In genomic region chr3:33768578-33768977, GRCh38 we compare ENCODE assay signal across 32 cellular contexts.
"Had no signal": no experiment of that assay in that cellular context is flagged by ENCODE, and none has a peak within 500 bp of the region (broad histone marks: within the 10 kb centered on the region; RNA-seq: fewer than 3 reads in every experiment).

No MANE protein-coding gene starts in this region.

- H3K36me3 Mint-ChIP-seq: activated CD4-positive, alpha-beta memory T cell treated with anti-CD3 and anti-CD28 coated beads for 36 hours; activated CD8-positive, alpha-beta memory T cell treated with anti-CD3 and anti-CD28 coated beads, Interleukin-2, amount 10 ng/mL, durations not matched to agents 7 days and 5 days; activated naive CD4-positive, alpha-beta T cell treated with anti-CD3 and anti-CD28 coated beads, Interleukin-2, amount 50 U/mL, for 24 hours; activated naive CD8-positive, alpha-beta T cell treated with anti-CD3 and anti-CD28 coated beads for 36 hours had no signal

- ATAC-seq: activated CD4-positive, alpha-beta T cell treated with anti-CD3 and anti-CD28 coated beads for 36 hours; activated CD8-positive, alpha-beta memory T cell treated with anti-CD3 and anti-CD28 coated beads, Interleukin-2, amount 10 ng/mL, durations not matched to agents 7 days and 5 days; activated CD8-positive, alpha-beta T cell treated with anti-CD3 and anti-CD28 coated beads, Interleukin-2, amount 10 ng/mL, durations not matched to agents 7 days and 5 days; activated naive CD8-positive, alpha-beta T cell treated with anti-CD3 and anti-CD28 coated beads, Interleukin-2, amount 50 U/mL, for 24 hours; body of pancreas; T-helper 17 cell had no signal

- H3K27me3 ChIP-seq: adrenal gland, body of pancreas had no signal

- H3K9me3 ChIP-seq: adrenal gland, body of pancreas, esophagus squamous epithelium had no signal

- H3K27ac ChIP-seq: adrenal gland, body of pancreas, epithelial cell of prostate, esophagus squamous epithelium, WERI-Rb-1 had no signal

- H3K36me3 ChIP-seq: adrenal gland, esophagus squamous epithelium, WERI-Rb-1 had no signal

- H3K4me3 Mint-ChIP-seq: activated CD4-positive, alpha-beta memory T cell treated with anti-CD3 and anti-CD28 coated beads for 36 hours; activated CD4-positive, alpha-beta T cell treated with anti-CD3 and anti-CD28 coated beads for 36 hours; activated CD4-positive, alpha-beta T cell treated with anti-CD3 and anti-CD28 coated beads, Interleukin-2, amount 10 ng/mL, durations not matched to agents 24 days and 14 days; activated CD8-positive, alpha-beta memory T cell treated with anti-CD3 and anti-CD28 coated beads, Interleukin-2, amount 10 ng/mL, durations not matched to agents 7 days and 5 days; activated CD8-positive, alpha-beta T cell treated with anti-CD3 and anti-CD28 coated beads, Interleukin-2, amount 10 ng/mL, durations not matched to agents 7 days and 5 days; activated naive CD4-positive, alpha-beta T cell treated with anti-CD3 and anti-CD28 coated beads for 36 hours; activated naive CD4-positive, alpha-beta T cell treated with anti-CD3 and anti-CD28 coated beads, Interleukin-2, amount 50 U/mL, for 24 hours; activated naive CD8-positive, alpha-beta T cell treated with anti-CD3 and anti-CD28 coated beads for 36 hours; activated naive CD8-positive, alpha-beta T cell treated with anti-CD3 and anti-CD28 coated beads, Interleukin-2, amount 50 U/mL, for 24 hours; activated T-helper 1 cell treated with anti-CD3 and anti-CD28 coated beads, Interleukin-12 subunit alpha, Interleukin-12 subunit beta, Interleukin-2, Interleukin-4 antibody, amounts not matched to agents 30 ng/mL and 10 ng/mL and 1 ng/mL, durations not matched to agents 14 hours and 24 hours and 36 hours; T-helper 17 cell; T-helper 2 cell treated with Interferon-gamma antibody and Interleukin-4, amounts not matched to agents 5 μg/mL and 100 μg/mL, for 36 hours had no signal

- H3K27me3 Mint-ChIP-seq: activated naive CD8-positive, alpha-beta T cell treated with anti-CD3 and anti-CD28 coated beads for 36 hours had no signal

- H3K4me1 ChIP-seq: adrenal gland, body of pancreas, esophagus squamous epithelium had no signal

- DNase-seq: activated CD4-positive, alpha-beta memory T cell treated with anti-CD3 and anti-CD28 coated beads for 36 hours; activated CD4-positive, alpha-beta T cell treated with anti-CD3 and anti-CD28 coated beads for 36 hours; activated CD4-positive, alpha-beta T cell treated with anti-CD3 and anti-CD28 coated beads, Interleukin-2, amount 10 ng/mL, durations not matched to agents 24 days and 14 days; activated CD4-positive, CD25-positive, alpha-beta regulatory T cell; activated CD4-positive, CD25-positive, alpha-beta regulatory T cell treated with anti-CD3 and anti-CD28 coated beads, Interleukin-2, amount 50 U/mL, for 72 hours; activated CD8-positive, alpha-beta memory T cell treated with anti-CD3 and anti-CD28 coated beads, Interleukin-2, amount 10 ng/mL, durations not matched to agents 7 days and 5 days; activated CD8-positive, alpha-beta memory T cell treated with anti-CD3 and anti-CD28 coated beads, Interleukin-2, amount 50 U/mL, for 4 hours; activated CD8-positive, alpha-beta T cell treated with anti-CD3 and anti-CD28 coated beads, Interleukin-2, amount 10 ng/mL, durations not matched to agents 7 days and 5 days; activated effector memory CD4-positive, alpha-beta T cell treated with anti-CD3 and anti-CD28 coated beads, Interleukin-2, amount 50 U/mL, for 16 hours; activated naive CD4-positive, alpha-beta T cell treated with anti-CD3 and anti-CD28 coated beads for 36 hours; activated naive CD8-positive, alpha-beta T cell treated with anti-CD3 and anti-CD28 coated beads for 36 hours; activated naive CD8-positive, alpha-beta T cell treated with anti-CD3 and anti-CD28 coated beads, Interleukin-2, amount 50 U/mL, for 24 hours; activated T-cell treated with anti-CD3 and anti-CD28 coated beads, Interleukin-2, amount 50 U/mL, for 1 hour; activated T-cell treated with anti-CD3 and anti-CD28 coated beads, Interleukin-2, amount 50 U/mL, for 48 hours; adrenal gland; amygdala; aorta; body of pancreas; caudate nucleus; effector CD8-positive, alpha-beta T cell; esophagus squamous epithelium; foreskin melanocyte; head of caudate nucleus; T-helper 1 cell; T-helper 17 cell; T1000; WERI-Rb-1 had no signal

- H3K27ac Mint-ChIP-seq: activated CD4-positive, alpha-beta memory T cell treated with anti-CD3 and anti-CD28 coated beads for 36 hours; activated CD4-positive, alpha-beta T cell treated with anti-CD3 and anti-CD28 coated beads for 36 hours; activated CD4-positive, alpha-beta T cell treated with anti-CD3 and anti-CD28 coated beads, Interleukin-2, amount 10 ng/mL, durations not matched to agents 24 days and 14 days; activated CD8-positive, alpha-beta memory T cell treated with anti-CD3 and anti-CD28 coated beads, Interleukin-2, amount 10 ng/mL, durations not matched to agents 7 days and 5 days; activated CD8-positive, alpha-beta T cell treated with anti-CD3 and anti-CD28 coated beads, Interleukin-2, amount 10 ng/mL, durations not matched to agents 7 days and 5 days; activated naive CD4-positive, alpha-beta T cell treated with anti-CD3 and anti-CD28 coated beads for 36 hours; activated naive CD4-positive, alpha-beta T cell treated with anti-CD3 and anti-CD28 coated beads, Interleukin-2, amount 50 U/mL, for 24 hours; activated naive CD8-positive, alpha-beta T cell treated with anti-CD3 and anti-CD28 coated beads for 36 hours; activated naive CD8-positive, alpha-beta T cell treated with anti-CD3 and anti-CD28 coated beads, Interleukin-2, amount 50 U/mL, for 24 hours; activated T-helper 1 cell treated with anti-CD3 and anti-CD28 coated beads, Interleukin-12 subunit alpha, Interleukin-12 subunit beta, Interleukin-2, Interleukin-4 antibody, amounts not matched to agents 30 ng/mL and 10 ng/mL and 1 ng/mL, durations not matched to agents 14 hours and 24 hours and 36 hours; activated T-helper 2 cell treated with anti-CD3 and anti-CD28 coated beads, Interferon-gamma antibody, Interleukin-2, Interleukin-4, amounts not matched to agents 10 μg/mL and 5 μg/mL and 100 μg/mL, durations not matched to agents 14 hours and 24 hours and 36 hours; T-helper 17 cell; T-helper 2 cell treated with Interferon-gamma antibody and Interleukin-4, amounts not matched to agents 5 μg/mL and 100 μg/mL, for 36 hours had no signal

- H3K9me3 Mint-ChIP-seq: activated CD4-positive, alpha-beta memory T cell treated with anti-CD3 and anti-CD28 coated beads for 36 hours; activated CD4-positive, alpha-beta T cell treated with anti-CD3 and anti-CD28 coated beads, Interleukin-2, amount 10 ng/mL, durations not matched to agents 24 days and 14 days; activated naive CD4-positive, alpha-beta T cell treated with anti-CD3 and anti-CD28 coated beads for 36 hours; activated naive CD4-positive, alpha-beta T cell treated with anti-CD3 and anti-CD28 coated beads, Interleukin-2, amount 50 U/mL, for 24 hours; activated naive CD8-positive, alpha-beta T cell treated with anti-CD3 and anti-CD28 coated beads for 36 hours; activated naive CD8-positive, alpha-beta T cell treated with anti-CD3 and anti-CD28 coated beads, Interleukin-2, amount 50 U/mL, for 24 hours; activated T-helper 1 cell treated with anti-CD3 and anti-CD28 coated beads, Interleukin-12 subunit alpha, Interleukin-12 subunit beta, Interleukin-2, Interleukin-4 antibody, amounts not matched to agents 30 ng/mL and 10 ng/mL and 1 ng/mL, durations not matched to agents 14 hours and 24 hours and 36 hours; activated T-helper 2 cell treated with anti-CD3 and anti-CD28 coated beads, Interferon-gamma antibody, Interleukin-2, Interleukin-4, amounts not matched to agents 10 μg/mL and 5 μg/mL and 100 μg/mL, durations not matched to agents 14 hours and 24 hours and 36 hours; T-helper 2 cell treated with Interferon-gamma antibody and Interleukin-4, amounts not matched to agents 5 μg/mL and 100 μg/mL, for 36 hours had no signal

- H3K4me1 Mint-ChIP-seq: activated CD4-positive, alpha-beta T cell treated with anti-CD3 and anti-CD28 coated beads for 36 hours; activated CD4-positive, alpha-beta T cell treated with anti-CD3 and anti-CD28 coated beads, Interleukin-2, amount 10 ng/mL, durations not matched to agents 24 days and 14 days; activated CD8-positive, alpha-beta memory T cell treated with anti-CD3 and anti-CD28 coated beads, Interleukin-2, amount 10 ng/mL, durations not matched to agents 7 days and 5 days; activated naive CD4-positive, alpha-beta T cell treated with anti-CD3 and anti-CD28 coated beads, Interleukin-2, amount 50 U/mL, for 24 hours; activated naive CD8-positive, alpha-beta T cell treated with anti-CD3 and anti-CD28 coated beads for 36 hours; activated naive CD8-positive, alpha-beta T cell treated with anti-CD3 and anti-CD28 coated beads, Interleukin-2, amount 50 U/mL, for 24 hours; T-helper 17 cell had no signal

- H3K4me3 ChIP-seq: adrenal gland, body of pancreas, esophagus squamous epithelium had no signal
